Comparison of ENCODE assay signal across 25 cellular contexts in genomic region chr7:123323689-123324088, GRCh38.
"Had no signal": no experiment of that assay in that cellular context is flagged by ENCODE, and none has a peak within 500 bp of the region (broad histone marks: within the 10 kb centered on the region; RNA-seq: fewer than 3 reads in every experiment).

No MANE protein-coding gene starts in this region.

- H3K27me3 ChIP-seq: colonic mucosa, esophagus squamous epithelium, gastrocnemius medialis, heart right ventricle, left lung had no signal

- H3K9me3 ChIP-seq: colonic mucosa, gastrocnemius medialis, lower lobe of right lung had no signal

- H3K27ac ChIP-seq: colonic mucosa, epithelial cell of prostate, esophagus squamous epithelium, gastrocnemius medialis, heart right ventricle, left lung, lower lobe of right lung had no signal

- H3K4me1 Mint-ChIP-seq: endodermal cell; mesothelial cell of epicardium; naive B cell; naive thymus-derived CD8-positive, alpha-beta T cell had no signal

- H3K4me1 ChIP-seq: colonic mucosa, esophagus squamous epithelium, gastrocnemius medialis, heart right ventricle, left lung, lower lobe of right lung had no signal

- H3K36me3 ChIP-seq: colonic mucosa, esophagus squamous epithelium, gastrocnemius medialis, heart right ventricle, left lung, lower lobe of right lung had no signal

- H3K4me3 Mint-ChIP-seq: dendritic cell treated with granulocyte-macrophage colony-stimulating factor and Interleukin-4, amounts not matched to agents 40 ng/mL and 50 ng/mL, for 4 days; effector memory CD8-positive, alpha-beta T cell; endodermal cell; mesothelial cell of epicardium; naive B cell; naive thymus-derived CD8-positive, alpha-beta T cell had no signal

- H3K27ac Mint-ChIP-seq: dendritic cell treated with granulocyte-macrophage colony-stimulating factor and Interleukin-4, amounts not matched to agents 40 ng/mL and 50 ng/mL, for 4 days; effector memory CD8-positive, alpha-beta T cell; endodermal cell; mesothelial cell of epicardium; naive B cell; naive thymus-derived CD8-positive, alpha-beta T cell had no signal

- H3K4me3 ChIP-seq: colonic mucosa, esophagus squamous epithelium, gastrocnemius medialis, heart right ventricle, left lung, lower lobe of right lung, mucosa of descending colon had no signal

- H3K36me3 Mint-ChIP-seq: mesothelial cell of epicardium had no signal

- H3K27me3 Mint-ChIP-seq: dendritic cell treated with granulocyte-macrophage colony-stimulating factor and Interleukin-4, amounts not matched to agents 40 ng/mL and 50 ng/mL, for 4 days; effector memory CD8-positive, alpha-beta T cell; naive B cell; naive thymus-derived CD8-positive, alpha-beta T cell had no signal

- DNase-seq: colonic mucosa; cortex of kidney; effector CD8-positive, alpha-beta T cell; effector memory CD8-positive, alpha-beta T cell; endodermal cell; erythroblast; esophagus squamous epithelium; foreskin fibroblast; foreskin melanocyte; gastrocnemius medialis; glutamatergic neuron; head of caudate nucleus; heart right ventricle; hippocampal formation; left cardiac atrium; left lung; left ventricle myocardium superior; lower lobe of right lung; mesenchymal stem cell; mucosa of descending colon; naive B cell; naive thymus-derived CD8-positive, alpha-beta T cell had no signal
